In genomic region chr7:158804335-158804734, GRCh38 we compare ENCODE assay signal across 1 cellular context.
TF ChIP-seq lines count a peak whose summit lies in the region.

No MANE protein-coding gene starts in this region.

TF ChIP-seq in WTC11, 78 proteins besides CTCF, POLR2A, EP300 and RAD21 (continued from another document):
- TF ChIP-seq, protein P1, sequence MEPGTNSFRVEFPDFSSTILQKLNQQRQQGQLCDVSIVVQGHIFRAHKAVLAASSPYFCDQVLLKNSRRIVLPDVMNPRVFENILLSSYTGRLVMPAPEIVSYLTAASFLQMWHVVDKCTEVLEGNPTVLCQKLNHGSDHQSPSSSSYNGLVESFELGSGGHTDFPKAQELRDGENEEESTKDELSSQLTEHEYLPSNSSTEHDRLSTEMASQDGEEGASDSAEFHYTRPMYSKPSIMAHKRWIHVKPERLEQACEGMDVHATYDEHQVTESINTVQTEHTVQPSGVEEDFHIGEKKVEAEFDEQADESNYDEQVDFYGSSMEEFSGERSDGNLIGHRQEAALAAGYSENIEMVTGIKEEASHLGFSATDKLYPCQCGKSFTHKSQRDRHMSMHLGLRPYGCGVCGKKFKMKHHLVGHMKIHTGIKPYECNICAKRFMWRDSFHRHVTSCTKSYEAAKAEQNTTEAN (CRISPR knock-in tag; IDR thresholded peaks at IDR 0.05): no peak
